Comparison of ENCODE assay signal across 19 cellular contexts in genomic region chr2:59702026-59702425, GRCh38.
DNase-seq lines count a peak whose midpoint lies in the region; ATAC-seq and TF ChIP-seq lines count a peak whose summit lies in the region.
"Had no signal": no experiment of that assay in that cellular context is flagged by ENCODE, and none has a peak within 500 bp of the region (broad histone marks: within the 10 kb centered on the region; RNA-seq: fewer than 3 reads in every experiment).

No MANE protein-coding gene starts in this region.

- 89% methylated on average over 1 of the region's 1 CpG for WGBS in smooth muscle cell (ENCODE audit: low lambda C conversion rate)

- H2AFZ ChIP-seq in smooth muscle cell (ENCODE audit: low read depth) (no peak overlapping the region), GM23338 (no peak overlapping the region)

- no peaks in the 10 kb centered on the region for H3K27me3 Mint-ChIP-seq in GM23338 (ENCODE audit: insufficient read depth, low read depth, poor library complexity)
- H3K27me3 Mint-ChIP-seq in Calu3 (ENCODE audit: unreplicated experiment), result no peaks in the 10 kb centered on the region
- H3K27me3 Mint-ChIP-seq: B cell; CD4-positive, CD25-positive, alpha-beta regulatory T cell had no signal

- H3K4me2 ChIP-seq in smooth muscle cell (no peak overlapping the region), GM23338 (no peak overlapping the region)
- H3K4me2 ChIP-seq: BLaER1 had no signal

- no peak overlapping the region for H3K4me3 Mint-ChIP-seq in GM23338
- no peak overlapping the region for H3K4me3 Mint-ChIP-seq in Calu3 (ENCODE audit: low read depth, unreplicated experiment)
- H3K4me3 Mint-ChIP-seq: B cell; CD4-positive, CD25-positive, alpha-beta regulatory T cell; CD8-positive, alpha-beta T cell had no signal

- no peaks in the 10 kb centered on the region for H3K9me3 ChIP-seq in smooth muscle cell (replicated peaks; ENCODE audit: low read depth)
- H3K9me3 ChIP-seq: Caco-2 had no signal

- no peaks in the 10 kb centered on the region for H3K27me3 ChIP-seq in smooth muscle cell (ENCODE audit: low read depth)
- no peaks in the 10 kb centered on the region for H3K27me3 ChIP-seq in GM23338 (ENCODE audit: insufficient read depth)
- H3K27me3 ChIP-seq: BLaER1 had no signal

- H4K20me1 ChIP-seq in smooth muscle cell (ENCODE audit: low read depth), result no peaks in the 10 kb centered on the region
- H4K20me1 ChIP-seq in GM23338 (replicated peaks; ENCODE audit: insufficient read depth), result no peaks in the 10 kb centered on the region
- H4K20me1 ChIP-seq: BLaER1 had no signal

- H3K4me1 ChIP-seq in smooth muscle cell (ENCODE audit: low read depth) (no peaks in the 10 kb centered on the region), GM23338 (ENCODE audit: insufficient read depth) (no peaks in the 10 kb centered on the region)
- H3K4me1 ChIP-seq: BLaER1, Caco-2 had no signal

- H3K4me1 Mint-ChIP-seq in GM23338 (no peaks in the 10 kb centered on the region), Calu3 (ENCODE audit: low read depth, unreplicated experiment) (no peaks in the 10 kb centered on the region)
- H3K4me1 Mint-ChIP-seq: B cell; CD4-positive, CD25-positive, alpha-beta regulatory T cell had no signal

- H3K79me2 ChIP-seq in smooth muscle cell (ENCODE audit: low read depth) (no peaks in the 10 kb centered on the region), GM23338 (replicated peaks; ENCODE audit: insufficient read depth) (no peaks in the 10 kb centered on the region)

- DNase-seq in NB4 (ENCODE audit: low read depth), result peak; percentile 7
- DNase-seq in epithelial cell of esophagus (ENCODE audit: low read depth), result peak; percentile 17
- DNase-seq in myocyte (ENCODE audit: low read depth), result peak; percentile 5
- no peak for DNase-seq in smooth muscle cell (lab: John Stamatoyannopoulos, UW; ENCODE audit: unreplicated experiment)
- no peak for DNase-seq in hypothalamus (lab: John Stamatoyannopoulos, UW)
- DNase-seq in GM23338 (ENCODE audit: low spot score), result no peak
- no peak for DNase-seq in Calu3
- DNase-seq: Caco-2; CD4-positive, CD25-positive, alpha-beta regulatory T cell; CD8-positive, alpha-beta T cell; DMS 273 treated with DMSO at 0.1 percent for 48 hours; DMS79; GF-D8; H7; HCEC 1CT had no signal

- no peak overlapping the region for H3K27ac Mint-ChIP-seq in GM23338
- H3K27ac Mint-ChIP-seq in Calu3 (ENCODE audit: unreplicated experiment), result no peak overlapping the region
- H3K27ac Mint-ChIP-seq: B cell; CD4-positive, CD25-positive, alpha-beta regulatory T cell; CD8-positive, alpha-beta T cell had no signal

- CTCF ChIA-PET in Calu3 (lab: Charles Lee), result no interaction called here

- H3K9me3 Mint-ChIP-seq in GM23338 (peaks cover 18% of the 10 kb centered on the region), Calu3 (ENCODE audit: low read depth, unreplicated experiment) (peaks cover 6% of the 10 kb centered on the region)

- H3K4me3 ChIP-seq in NB4 (ENCODE audit: low read depth, low read length), result no peak overlapping the region
- H3K4me3 ChIP-seq in epithelial cell of esophagus (ENCODE audit: low read length), result no peak overlapping the region
- H3K4me3 ChIP-seq in smooth muscle cell, result no peak overlapping the region
- no peak overlapping the region for H3K4me3 ChIP-seq in GM23338
- H3K4me3 ChIP-seq: BLaER1 had no signal

- H3F3A ChIP-seq in smooth muscle cell (ENCODE audit: low read depth) (no peaks in the 10 kb centered on the region), GM23338 (replicated peaks; ENCODE audit: low read depth) (no peaks in the 10 kb centered on the region)

- no peak for TF ChIP-seq POLR2A in NB4 (IDR thresholded peaks at IDR 0.05; ENCODE audit: extremely low read depth, insufficient read length)

- H3K27ac ChIP-seq in smooth muscle cell (ENCODE audit: low read depth), result peak overlapping the region; percentile 40
- no peak overlapping the region for H3K27ac ChIP-seq in GM23338 (ENCODE audit: low read depth)
- H3K27ac ChIP-seq: 22Rv1, BLaER1, C4-2B had no signal

- ATAC-seq in GM23338, result no peak
- ATAC-seq: CD8-positive, alpha-beta T cell had no signal

- no peaks in the 10 kb centered on the region for H3K9me2 ChIP-seq in GM23338 (ENCODE audit: insufficient read depth)

- H3K36me3 ChIP-seq in smooth muscle cell (ENCODE audit: low read depth) (no peaks in the 10 kb centered on the region), GM23338 (ENCODE audit: insufficient read depth) (no peaks in the 10 kb centered on the region)
- H3K36me3 ChIP-seq: BLaER1 had no signal

- no peak for TF ChIP-seq CTCF in NB4 (IDR thresholded peaks at IDR 0.05; ENCODE audit: low read depth, low read length)
- no peak for TF ChIP-seq CTCF in epithelial cell of esophagus (IDR thresholded peaks at IDR 0.05; ENCODE audit: insufficient read depth, low read depth, low read length, missing control alignments)
- TF ChIP-seq CTCF in smooth muscle cell (IDR thresholded peaks at IDR 0.05; ENCODE audit: borderline replicate concordance, insufficient read depth, poor library complexity, severe bottlenecking), result no peak
- TF ChIP-seq CTCF in GM23338 (conservative IDR thresholded peaks at IDR 0.05; ENCODE audit: low read depth in 2 of 2), result no peak
- TF ChIP-seq CTCF in Calu3 (IDR thresholded peaks at IDR 0.05; ENCODE audit: unreplicated experiment), result no peak

- H3K9ac ChIP-seq in smooth muscle cell (ENCODE audit: low read depth), result no peak overlapping the region
- H3K9ac ChIP-seq: BLaER1 had no signal

- BruUV-seq in Calu3 (replicated peaks; lab: Mats Ljungman, UMichigan), result no TSS peak

- intact Hi-C loops in Calu3 (cut with micrococcal nuclease; ENCODE audit: unreplicated experiment), result no loop called here

- H3K36me3 Mint-ChIP-seq in GM23338 (ENCODE audit: low read depth), result peaks cover 7% of the 10 kb centered on the region; the same call in 2 of the 3 replicates
- H3K36me3 Mint-ChIP-seq in Calu3 (ENCODE audit: insufficient read depth, unreplicated experiment), result no peaks in the 10 kb centered on the region
- H3K36me3 Mint-ChIP-seq: CD4-positive, CD25-positive, alpha-beta regulatory T cell; CD8-positive, alpha-beta T cell had no signal

TF ChIP-seq in GM23338, 12 proteins besides CTCF, POLR2A, EP300 and RAD21 (continues in another document):
- TF ChIP-seq REST (IDR thresholded peaks at IDR 0.05; ENCODE audit: unreplicated experiment), result no peak
- TF ChIP-seq CREB1 (CRISPR knock-in tag; IDR thresholded peaks at IDR 0.05; ENCODE audit: low read depth), result no peak

Comparison
In these comparisons a context has a peak if more than half of its experiments do, and no peak if none do; other contexts are left out.
1. DNase-seq: peak in NB4 (single experiment), epithelial cell of esophagus (single experiment) and myocyte (single experiment); none in smooth muscle cell (single experiment), hypothalamus (0 of 51), GM23338 (single experiment) and Calu3 (single experiment).